Comparison of ENCODE assay signal across 1 cellular context in genomic region chr22:36756746-36757607, GRCh38.
TF ChIP-seq lines count a peak whose summit lies in the region.

No MANE protein-coding gene starts in this region.

TF ChIP-seq in HepG2, 621 proteins besides CTCF, POLR2A, EP300 and RAD21:
- 0 out of 2 replicates have a peak, but pooled peaks have one; percentile 14 for TF ChIP-seq TBX2 (CRISPR knock-in tag; IDR thresholded peaks at IDR 0.05; ENCODE audit: borderline replicate concordance)
- TF ChIP-seq, protein P1, sequence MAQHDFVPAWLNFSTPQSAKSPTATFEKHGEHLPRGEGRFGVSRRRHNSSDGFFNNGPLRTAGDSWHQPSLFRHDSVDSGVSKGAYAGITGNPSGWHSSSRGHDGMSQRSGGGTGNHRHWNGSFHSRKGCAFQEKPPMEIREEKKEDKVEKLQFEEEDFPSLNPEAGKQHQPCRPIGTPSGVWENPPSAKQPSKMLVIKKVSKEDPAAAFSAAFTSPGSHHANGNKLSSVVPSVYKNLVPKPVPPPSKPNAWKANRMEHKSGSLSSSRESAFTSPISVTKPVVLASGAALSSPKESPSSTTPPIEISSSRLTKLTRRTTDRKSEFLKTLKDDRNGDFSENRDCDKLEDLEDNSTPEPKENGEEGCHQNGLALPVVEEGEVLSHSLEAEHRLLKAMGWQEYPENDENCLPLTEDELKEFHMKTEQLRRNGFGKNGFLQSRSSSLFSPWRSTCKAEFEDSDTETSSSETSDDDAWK (CRISPR knock-in tag; IDR thresholded peaks at IDR 0.05) = no peak
TF ChIP-seq in HepG2: peak in this region for 1.
